Comparison of ENCODE assay signal across 1 cellular context in the genomic region with DNA sequence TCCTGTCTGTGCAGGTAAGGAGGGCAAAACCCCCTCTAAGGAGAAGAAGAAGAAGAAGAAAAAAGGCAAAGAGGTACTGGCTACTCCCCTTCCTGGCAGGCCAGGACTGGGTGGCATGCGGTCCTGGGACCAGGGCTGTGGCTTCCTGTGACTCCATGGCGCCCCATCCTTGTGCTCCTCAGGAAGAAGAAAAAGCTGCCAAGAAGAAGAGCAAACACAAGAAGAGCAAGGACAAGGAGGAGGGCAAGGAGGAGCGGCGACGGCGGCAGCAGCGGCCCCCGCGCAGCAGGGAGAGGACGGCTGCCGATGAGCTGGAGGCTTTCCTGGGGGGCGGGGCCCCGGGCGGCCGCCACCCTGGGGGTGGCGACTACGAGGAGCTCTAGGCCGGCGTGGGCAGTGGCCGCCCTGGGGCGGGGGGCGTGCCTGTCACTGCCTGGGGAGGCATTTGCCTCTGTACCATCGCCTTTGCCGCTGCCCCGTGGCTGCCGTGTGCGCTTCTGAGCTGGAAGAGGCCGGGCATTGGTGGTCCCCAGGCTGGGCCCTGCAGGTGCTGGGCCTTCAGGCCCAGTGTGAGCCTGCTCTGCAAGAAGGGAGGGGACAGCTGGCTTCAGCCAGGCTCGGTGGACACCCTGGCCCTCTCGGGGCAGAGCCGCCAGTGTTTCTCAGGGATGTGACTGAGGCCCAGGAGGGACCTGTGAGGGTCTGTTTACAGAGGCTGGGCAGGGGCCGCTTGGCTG.
TF ChIP-seq lines count a peak whose summit lies in the region.

No MANE protein-coding gene starts in this region.

TF ChIP-seq in HEK293, 187 proteins besides CTCF, POLR2A, EP300 and RAD21 (continued from another document and continues in another):
- TF ChIP-seq, protein P1, sequence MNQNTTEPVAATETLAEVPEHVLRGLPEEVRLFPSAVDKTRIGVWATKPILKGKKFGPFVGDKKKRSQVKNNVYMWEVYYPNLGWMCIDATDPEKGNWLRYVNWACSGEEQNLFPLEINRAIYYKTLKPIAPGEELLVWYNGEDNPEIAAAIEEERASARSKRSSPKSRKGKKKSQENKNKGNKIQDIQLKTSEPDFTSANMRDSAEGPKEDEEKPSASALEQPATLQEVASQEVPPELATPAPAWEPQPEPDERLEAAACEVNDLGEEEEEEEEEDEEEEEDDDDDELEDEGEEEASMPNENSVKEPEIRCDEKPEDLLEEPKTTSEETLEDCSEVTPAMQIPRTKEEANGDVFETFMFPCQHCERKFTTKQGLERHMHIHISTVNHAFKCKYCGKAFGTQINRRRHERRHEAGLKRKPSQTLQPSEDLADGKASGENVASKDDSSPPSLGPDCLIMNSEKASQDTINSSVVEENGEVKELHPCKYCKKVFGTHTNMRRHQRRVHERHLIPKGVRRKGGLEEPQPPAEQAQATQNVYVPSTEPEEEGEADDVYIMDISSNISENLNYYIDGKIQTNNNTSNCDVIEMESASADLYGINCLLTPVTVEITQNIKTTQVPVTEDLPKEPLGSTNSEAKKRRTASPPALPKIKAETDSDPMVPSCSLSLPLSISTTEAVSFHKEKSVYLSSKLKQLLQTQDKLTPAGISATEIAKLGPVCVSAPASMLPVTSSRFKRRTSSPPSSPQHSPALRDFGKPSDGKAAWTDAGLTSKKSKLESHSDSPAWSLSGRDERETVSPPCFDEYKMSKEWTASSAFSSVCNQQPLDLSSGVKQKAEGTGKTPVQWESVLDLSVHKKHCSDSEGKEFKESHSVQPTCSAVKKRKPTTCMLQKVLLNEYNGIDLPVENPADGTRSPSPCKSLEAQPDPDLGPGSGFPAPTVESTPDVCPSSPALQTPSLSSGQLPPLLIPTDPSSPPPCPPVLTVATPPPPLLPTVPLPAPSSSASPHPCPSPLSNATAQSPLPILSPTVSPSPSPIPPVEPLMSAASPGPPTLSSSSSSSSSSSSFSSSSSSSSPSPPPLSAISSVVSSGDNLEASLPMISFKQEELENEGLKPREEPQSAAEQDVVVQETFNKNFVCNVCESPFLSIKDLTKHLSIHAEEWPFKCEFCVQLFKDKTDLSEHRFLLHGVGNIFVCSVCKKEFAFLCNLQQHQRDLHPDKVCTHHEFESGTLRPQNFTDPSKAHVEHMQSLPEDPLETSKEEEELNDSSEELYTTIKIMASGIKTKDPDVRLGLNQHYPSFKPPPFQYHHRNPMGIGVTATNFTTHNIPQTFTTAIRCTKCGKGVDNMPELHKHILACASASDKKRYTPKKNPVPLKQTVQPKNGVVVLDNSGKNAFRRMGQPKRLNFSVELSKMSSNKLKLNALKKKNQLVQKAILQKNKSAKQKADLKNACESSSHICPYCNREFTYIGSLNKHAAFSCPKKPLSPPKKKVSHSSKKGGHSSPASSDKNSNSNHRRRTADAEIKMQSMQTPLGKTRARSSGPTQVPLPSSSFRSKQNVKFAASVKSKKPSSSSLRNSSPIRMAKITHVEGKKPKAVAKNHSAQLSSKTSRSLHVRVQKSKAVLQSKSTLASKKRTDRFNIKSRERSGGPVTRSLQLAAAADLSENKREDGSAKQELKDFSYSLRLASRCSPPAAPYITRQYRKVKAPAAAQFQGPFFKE (tag by site-specific recombination; IDR thresholded peaks at IDR 0.05; ENCODE audit: borderline replicate concordance) = no peak
- TF ChIP-seq ZNF76 (tag by site-specific recombination; IDR thresholded peaks at IDR 0.05; ENCODE audit: borderline replicate concordance, low read depth) = no peak
- no peak for TF ChIP-seq ZNF473 (tag by site-specific recombination; IDR thresholded peaks at IDR 0.05)
- peak; percentile 18; the same call in 1 of the 2 replicates for TF ChIP-seq ZNF2 (tag by site-specific recombination; IDR thresholded peaks at IDR 0.05)
- no peak for TF ChIP-seq ZNF404 (tag by site-specific recombination; IDR thresholded peaks at IDR 0.05)
- TF ChIP-seq ZNF501 (tag by site-specific recombination; IDR thresholded peaks at IDR 0.05) = no peak
- no peak for TF ChIP-seq REPIN1 (tag by site-specific recombination; IDR thresholded peaks at IDR 0.05; ENCODE audit: low read depth)
- no peak for TF ChIP-seq ZNF701 (tag by site-specific recombination; IDR thresholded peaks at IDR 0.05)
- no peak for TF ChIP-seq ZNF621 (tag by site-specific recombination; IDR thresholded peaks at IDR 0.05)
- TF ChIP-seq, protein P2, sequence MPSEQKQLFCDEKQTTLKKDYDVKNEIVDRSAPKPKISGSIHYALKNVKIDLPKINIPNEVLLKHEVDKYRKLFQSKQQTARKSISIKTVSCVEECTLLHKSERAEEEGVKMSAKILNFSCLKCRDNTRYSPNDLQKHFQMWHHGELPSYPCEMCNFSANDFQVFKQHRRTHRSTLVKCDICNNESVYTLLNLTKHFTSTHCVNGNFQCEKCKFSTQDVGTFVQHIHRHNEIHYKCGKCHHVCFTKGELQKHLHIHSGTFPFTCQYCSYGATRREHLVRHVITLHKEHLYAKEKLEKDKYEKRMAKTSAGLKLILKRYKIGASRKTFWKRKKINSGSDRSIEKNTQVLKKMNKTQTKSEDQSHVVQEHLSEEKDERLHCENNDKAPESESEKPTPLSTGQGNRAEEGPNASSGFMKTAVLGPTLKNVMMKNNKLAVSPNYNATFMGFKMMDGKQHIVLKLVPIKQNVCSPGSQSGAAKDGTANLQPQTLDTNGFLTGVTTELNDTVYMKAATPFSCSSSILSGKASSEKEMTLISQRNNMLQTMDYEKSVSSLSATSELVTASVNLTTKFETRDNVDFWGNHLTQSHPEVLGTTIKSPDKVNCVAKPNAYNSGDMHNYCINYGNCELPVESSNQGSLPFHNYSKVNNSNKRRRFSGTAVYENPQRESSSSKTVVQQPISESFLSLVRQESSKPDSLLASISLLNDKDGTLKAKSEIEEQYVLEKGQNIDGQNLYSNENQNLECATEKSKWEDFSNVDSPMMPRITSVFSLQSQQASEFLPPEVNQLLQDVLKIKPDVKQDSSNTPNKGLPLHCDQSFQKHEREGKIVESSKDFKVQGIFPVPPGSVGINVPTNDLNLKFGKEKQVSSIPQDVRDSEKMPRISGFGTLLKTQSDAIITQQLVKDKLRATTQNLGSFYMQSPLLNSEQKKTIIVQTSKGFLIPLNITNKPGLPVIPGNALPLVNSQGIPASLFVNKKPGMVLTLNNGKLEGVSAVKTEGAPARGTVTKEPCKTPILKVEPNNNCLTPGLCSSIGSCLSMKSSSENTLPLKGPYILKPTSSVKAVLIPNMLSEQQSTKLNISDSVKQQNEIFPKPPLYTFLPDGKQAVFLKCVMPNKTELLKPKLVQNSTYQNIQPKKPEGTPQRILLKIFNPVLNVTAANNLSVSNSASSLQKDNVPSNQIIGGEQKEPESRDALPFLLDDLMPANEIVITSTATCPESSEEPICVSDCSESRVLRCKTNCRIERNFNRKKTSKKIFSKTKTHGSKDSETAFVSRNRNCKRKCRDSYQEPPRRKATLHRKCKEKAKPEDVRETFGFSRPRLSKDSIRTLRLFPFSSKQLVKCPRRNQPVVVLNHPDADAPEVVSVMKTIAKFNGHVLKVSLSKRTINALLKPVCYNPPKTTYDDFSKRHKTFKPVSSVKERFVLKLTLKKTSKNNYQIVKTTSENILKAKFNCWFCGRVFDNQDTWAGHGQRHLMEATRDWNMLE (tag by site-specific recombination; conservative IDR thresholded peaks at IDR 0.05; ENCODE audit: low read depth) = no peak
- TF ChIP-seq OVOL3 (tag by site-specific recombination; IDR thresholded peaks at IDR 0.05) = no peak
- no peak for TF ChIP-seq ZNF416 (tag by site-specific recombination; IDR thresholded peaks at IDR 0.05)
- TF ChIP-seq, protein P3, sequence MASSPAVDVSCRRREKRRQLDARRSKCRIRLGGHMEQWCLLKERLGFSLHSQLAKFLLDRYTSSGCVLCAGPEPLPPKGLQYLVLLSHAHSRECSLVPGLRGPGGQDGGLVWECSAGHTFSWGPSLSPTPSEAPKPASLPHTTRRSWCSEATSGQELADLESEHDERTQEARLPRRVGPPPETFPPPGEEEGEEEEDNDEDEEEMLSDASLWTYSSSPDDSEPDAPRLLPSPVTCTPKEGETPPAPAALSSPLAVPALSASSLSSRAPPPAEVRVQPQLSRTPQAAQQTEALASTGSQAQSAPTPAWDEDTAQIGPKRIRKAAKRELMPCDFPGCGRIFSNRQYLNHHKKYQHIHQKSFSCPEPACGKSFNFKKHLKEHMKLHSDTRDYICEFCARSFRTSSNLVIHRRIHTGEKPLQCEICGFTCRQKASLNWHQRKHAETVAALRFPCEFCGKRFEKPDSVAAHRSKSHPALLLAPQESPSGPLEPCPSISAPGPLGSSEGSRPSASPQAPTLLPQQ (tag by site-specific recombination; IDR thresholded peaks at IDR 0.05) = 0 out of 2 replicates have a peak, but pooled peaks have one; percentile 9
- no peak for TF ChIP-seq ZBTB7A (tag by site-specific recombination; IDR thresholded peaks at IDR 0.05; ENCODE audit: low read depth)
- no peak for TF ChIP-seq ZNF561 (tag by site-specific recombination; IDR thresholded peaks at IDR 0.05; ENCODE audit: borderline replicate concordance)
- TF ChIP-seq, protein P4, sequence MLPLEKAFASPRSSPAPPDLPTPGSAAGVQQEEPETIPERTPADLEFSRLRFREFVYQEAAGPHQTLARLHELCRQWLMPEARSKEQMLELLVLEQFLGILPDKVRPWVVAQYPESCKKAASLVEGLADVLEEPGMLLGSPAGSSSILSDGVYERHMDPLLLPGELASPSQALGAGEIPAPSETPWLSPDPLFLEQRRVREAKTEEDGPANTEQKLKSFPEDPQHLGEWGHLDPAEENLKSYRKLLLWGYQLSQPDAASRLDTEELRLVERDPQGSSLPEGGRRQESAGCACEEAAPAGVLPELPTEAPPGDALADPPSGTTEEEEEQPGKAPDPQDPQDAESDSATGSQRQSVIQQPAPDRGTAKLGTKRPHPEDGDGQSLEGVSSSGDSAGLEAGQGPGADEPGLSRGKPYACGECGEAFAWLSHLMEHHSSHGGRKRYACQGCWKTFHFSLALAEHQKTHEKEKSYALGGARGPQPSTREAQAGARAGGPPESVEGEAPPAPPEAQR (tag by site-specific recombination; IDR thresholded peaks at IDR 0.05) = no peak
- TF ChIP-seq ZNF560 (tag by site-specific recombination; IDR thresholded peaks at IDR 0.05; ENCODE audit: borderline replicate concordance) = no peak
- TF ChIP-seq ZNF747 (tag by site-specific recombination; IDR thresholded peaks at IDR 0.05) = no peak
- no peak for TF ChIP-seq ZNF184 (tag by site-specific recombination; IDR thresholded peaks at IDR 0.05)
- no peak for TF ChIP-seq ZNF202 (tag by site-specific recombination; IDR thresholded peaks at IDR 0.05; ENCODE audit: borderline replicate concordance)
- TF ChIP-seq, protein P5, sequence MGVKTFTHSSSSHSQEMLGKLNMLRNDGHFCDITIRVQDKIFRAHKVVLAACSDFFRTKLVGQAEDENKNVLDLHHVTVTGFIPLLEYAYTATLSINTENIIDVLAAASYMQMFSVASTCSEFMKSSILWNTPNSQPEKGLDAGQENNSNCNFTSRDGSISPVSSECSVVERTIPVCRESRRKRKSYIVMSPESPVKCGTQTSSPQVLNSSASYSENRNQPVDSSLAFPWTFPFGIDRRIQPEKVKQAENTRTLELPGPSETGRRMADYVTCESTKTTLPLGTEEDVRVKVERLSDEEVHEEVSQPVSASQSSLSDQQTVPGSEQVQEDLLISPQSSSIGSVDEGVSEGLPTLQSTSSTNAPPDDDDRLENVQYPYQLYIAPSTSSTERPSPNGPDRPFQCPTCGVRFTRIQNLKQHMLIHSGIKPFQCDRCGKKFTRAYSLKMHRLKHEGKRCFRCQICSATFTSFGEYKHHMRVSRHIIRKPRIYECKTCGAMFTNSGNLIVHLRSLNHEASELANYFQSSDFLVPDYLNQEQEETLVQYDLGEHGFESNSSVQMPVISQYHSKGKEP (tag by site-specific recombination; IDR thresholded peaks at IDR 0.05) = no peak
- no peak for TF ChIP-seq MZF1 (tag by site-specific recombination; IDR thresholded peaks at IDR 0.05; ENCODE audit: borderline replicate concordance)
- TF ChIP-seq ZNF239 (tag by site-specific recombination; IDR thresholded peaks at IDR 0.05) = no peak
- TF ChIP-seq KLF16 (tag by site-specific recombination; IDR thresholded peaks at IDR 0.05) = no peak
- TF ChIP-seq ZNF658 (tag by site-specific recombination; IDR thresholded peaks at IDR 0.05) = no peak
- TF ChIP-seq ZNF610 (tag by site-specific recombination; IDR thresholded peaks at IDR 0.05; ENCODE audit: borderline replicate concordance) = no peak; the same call in 1 of the 2 replicates
- TF ChIP-seq, protein P6, sequence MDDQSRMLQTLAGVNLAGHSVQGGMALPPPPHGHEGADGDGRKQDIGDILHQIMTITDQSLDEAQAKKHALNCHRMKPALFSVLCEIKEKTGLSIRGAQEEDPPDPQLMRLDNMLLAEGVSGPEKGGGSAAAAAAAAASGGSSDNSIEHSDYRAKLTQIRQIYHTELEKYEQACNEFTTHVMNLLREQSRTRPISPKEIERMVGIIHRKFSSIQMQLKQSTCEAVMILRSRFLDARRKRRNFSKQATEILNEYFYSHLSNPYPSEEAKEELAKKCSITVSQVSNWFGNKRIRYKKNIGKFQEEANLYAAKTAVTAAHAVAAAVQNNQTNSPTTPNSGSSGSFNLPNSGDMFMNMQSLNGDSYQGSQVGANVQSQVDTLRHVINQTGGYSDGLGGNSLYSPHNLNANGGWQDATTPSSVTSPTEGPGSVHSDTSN (CRISPR knock-in tag; IDR thresholded peaks at IDR 0.05) = no peak
- peak; percentile 64 for TF ChIP-seq EGR2 (tag by site-specific recombination; IDR thresholded peaks at IDR 0.05; ENCODE audit: low read depth)
- TF ChIP-seq, protein P7, sequence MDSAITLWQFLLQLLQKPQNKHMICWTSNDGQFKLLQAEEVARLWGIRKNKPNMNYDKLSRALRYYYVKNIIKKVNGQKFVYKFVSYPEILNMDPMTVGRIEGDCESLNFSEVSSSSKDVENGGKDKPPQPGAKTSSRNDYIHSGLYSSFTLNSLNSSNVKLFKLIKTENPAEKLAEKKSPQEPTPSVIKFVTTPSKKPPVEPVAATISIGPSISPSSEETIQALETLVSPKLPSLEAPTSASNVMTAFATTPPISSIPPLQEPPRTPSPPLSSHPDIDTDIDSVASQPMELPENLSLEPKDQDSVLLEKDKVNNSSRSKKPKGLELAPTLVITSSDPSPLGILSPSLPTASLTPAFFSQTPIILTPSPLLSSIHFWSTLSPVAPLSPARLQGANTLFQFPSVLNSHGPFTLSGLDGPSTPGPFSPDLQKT (IDR thresholded peaks at IDR 0.05; ENCODE audit: borderline replicate concordance, low read depth, low read length) = no peak
- no peak for TF ChIP-seq SCRT2 (tag by site-specific recombination; IDR thresholded peaks at IDR 0.05)
- TF ChIP-seq, protein P8, sequence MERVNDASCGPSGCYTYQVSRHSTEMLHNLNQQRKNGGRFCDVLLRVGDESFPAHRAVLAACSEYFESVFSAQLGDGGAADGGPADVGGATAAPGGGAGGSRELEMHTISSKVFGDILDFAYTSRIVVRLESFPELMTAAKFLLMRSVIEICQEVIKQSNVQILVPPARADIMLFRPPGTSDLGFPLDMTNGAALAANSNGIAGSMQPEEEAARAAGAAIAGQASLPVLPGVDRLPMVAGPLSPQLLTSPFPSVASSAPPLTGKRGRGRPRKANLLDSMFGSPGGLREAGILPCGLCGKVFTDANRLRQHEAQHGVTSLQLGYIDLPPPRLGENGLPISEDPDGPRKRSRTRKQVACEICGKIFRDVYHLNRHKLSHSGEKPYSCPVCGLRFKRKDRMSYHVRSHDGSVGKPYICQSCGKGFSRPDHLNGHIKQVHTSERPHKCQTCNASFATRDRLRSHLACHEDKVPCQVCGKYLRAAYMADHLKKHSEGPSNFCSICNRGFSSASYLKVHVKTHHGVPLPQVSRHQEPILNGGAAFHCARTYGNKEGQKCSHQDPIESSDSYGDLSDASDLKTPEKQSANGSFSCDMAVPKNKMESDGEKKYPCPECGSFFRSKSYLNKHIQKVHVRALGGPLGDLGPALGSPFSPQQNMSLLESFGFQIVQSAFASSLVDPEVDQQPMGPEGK (tag by site-specific recombination; IDR thresholded peaks at IDR 0.05) = peak; percentile 38
- no peak for TF ChIP-seq ZNF600 (tag by site-specific recombination; IDR thresholded peaks at IDR 0.05)
- no peak for TF ChIP-seq ZNF223 (tag by site-specific recombination; IDR thresholded peaks at IDR 0.05)
- TF ChIP-seq ZNF426 (tag by site-specific recombination; IDR thresholded peaks at IDR 0.05) = no peak
- no peak for TF ChIP-seq ZNF626 (tag by site-specific recombination; IDR thresholded peaks at IDR 0.05)
- TF ChIP-seq GLIS1 (tag by site-specific recombination; IDR thresholded peaks at IDR 0.05) = peak; percentile 20; the same call in 1 of the 2 replicates
- TF ChIP-seq ZNF677 (tag by site-specific recombination; IDR thresholded peaks at IDR 0.05) = no peak
